ENCODE assay signal across 9 cellular contexts in genomic region chr17:5110816-5111215, GRCh38. TPM values are rescaled to one million over a fixed set of nuclear protein-coding genes. Genes with fewer than 3 reads are reported as not detected.
DNase-seq lines count a peak whose midpoint lies in the region; ATAC-seq, FAIRE-seq and TF ChIP-seq lines count a peak whose summit lies in the region.
"Had no signal": no experiment of that assay in that cellular context is flagged by ENCODE, and none has a peak within 500 bp of the region (broad histone marks: within the 10 kb centered on the region; RNA-seq: fewer than 3 reads in every experiment).

No MANE protein-coding gene starts in this region.

- H3K9ac ChIP-seq in HepG2 (ENCODE audit: insufficient read depth, low read depth, low read length) = peak overlapping the region; percentile 84

- in situ Hi-C loops in HepG2 (cut with HindIII; ENCODE audit: extremely low pct_ligation_motif_present, low pct_unique_long_range_greater_than_20kb) = no loop called here

- no peak for TF ChIP-seq CTCF in left ventricle myocardium inferior (IDR thresholded peaks at IDR 0.05; ENCODE audit: borderline replicate concordance)
- TF ChIP-seq CTCF in HepG2 (CRISPR knock-in tag; IDR thresholded peaks at IDR 0.05) = 0 out of 2 replicates have a peak, but pooled peaks have one; percentile 20
- TF ChIP-seq CTCF in vagina (IDR thresholded peaks at IDR 0.05) = no peak

- peaks cover 3% of the 10 kb centered on the region for H3K9me3 ChIP-seq in left ventricle myocardium inferior (replicated peaks)
- no peaks in the 10 kb centered on the region for H3K9me3 ChIP-seq in HepG2 (ENCODE audit: low read length)
- no peaks in the 10 kb centered on the region for H3K9me3 ChIP-seq in vagina

- 12% methylated on average over 8 of the region's 8 CpGs for WGBS in HepG2 (ENCODE audit: low lambda C conversion rate)

- DNase-seq in left ventricle myocardium inferior (no peak), left ventricle myocardium superior (no peak), HepG2 (ENCODE audit: low spot score) (peak; percentile 10), vagina (ENCODE audit: extremely low spot score in 2 of 2) (no peak), mucosa of gallbladder (ENCODE audit: low spot score) (no peak), midbrain (lab: John Stamatoyannopoulos, UW) (no peak)
- no peak for DNase-seq in activated naive CD4-positive, alpha-beta T cell treated with anti-CD3 and anti-CD28 coated beads, Interleukin-2, amount 50 U/mL, for 72 hours (ENCODE audit: low spot score in 2 of 2)

- H3K4me1 ChIP-seq in left ventricle myocardium inferior = peaks cover 26% of the 10 kb centered on the region
- H3K4me1 ChIP-seq in HepG2 (ENCODE audit: insufficient read depth, low read length) = peaks cover 29% of the 10 kb centered on the region
- peaks cover 23% of the 10 kb centered on the region for H3K4me1 ChIP-seq in vagina

- BruUV-seq in HepG2 (replicated peaks; lab: Mats Ljungman, UMichigan) = TSS peak; percentile 57

- H3K4me2 ChIP-seq in HepG2 (ENCODE audit: low read depth, low read length) = peak overlapping the region; percentile 88

- H3K9me3 Mint-ChIP-seq in activated naive CD4-positive, alpha-beta T cell treated with anti-CD3 and anti-CD28 coated beads, Interleukin-2, amount 50 U/mL, for 72 hours = peaks cover 0 to 25% of the 10 kb centered on the region in 2 donors

- H3K27ac ChIP-seq in left ventricle myocardium inferior (replicated peaks) = no peak overlapping the region
- peak overlapping the region; percentile 68 for H3K27ac ChIP-seq in HepG2 (ENCODE audit: extremely low read length, insufficient read depth, low read length)
- H3K27ac ChIP-seq in vagina = peak overlapping the region; percentile 76

- H4K20me1 ChIP-seq in HepG2 (ENCODE audit: insufficient read depth, low read length) = no peaks in the 10 kb centered on the region

- intact Hi-C loops in left ventricle myocardium inferior (cut with micrococcal nuclease) (no loop called here), left ventricle myocardium superior (cut with micrococcal nuclease) (no loop called here), HepG2 (cut with micrococcal nuclease; ENCODE audit: unreplicated experiment) (no loop called here), vagina (cut with DNase I) (no loop called here)

- H3K27ac Mint-ChIP-seq in activated naive CD4-positive, alpha-beta T cell treated with anti-CD3 and anti-CD28 coated beads, Interleukin-2, amount 50 U/mL, for 72 hours = peak overlapping the region; percentile 83 to 89

- H3K4me3 ChIP-seq in left ventricle myocardium inferior = peak overlapping the region; percentile 88
- peak overlapping the region; percentile 69 to 99 (median 96) for H3K4me3 ChIP-seq in HepG2 (replicated peaks in 1 of 3; ENCODE audit: insufficient read depth in 1 of 3, low read depth in 2 of 3, low read length in 3 of 3)
- H3K4me3 ChIP-seq in vagina = peak overlapping the region; percentile 75 to 84

- H3K36me3 ChIP-seq in left ventricle myocardium inferior (peaks cover 41% of the 10 kb centered on the region), HepG2 (replicated peaks in 1 of 2; ENCODE audit: control insufficient read depth in 1 of 2, insufficient read depth in 2 of 2, low read length in 2 of 2) (peaks cover 13 to 29% of the 10 kb centered on the region in 2 experiments), vagina (peaks cover 0 to 27% of the 10 kb centered on the region in 2 donors)

- ATAC-seq in left ventricle myocardium superior (no peak), HepG2 (peak; percentile 24; the same call in 1 of the 3 replicates), GM21526 (IDR thresholded peaks at IDR 0.05; ENCODE audit: low FRiP score, unreplicated experiment) (no peak)
- no peak for ATAC-seq in activated naive CD4-positive, alpha-beta T cell treated with anti-CD3 and anti-CD28 coated beads, Interleukin-2, amount 50 U/mL, for 72 hours

- TF ChIP-seq RAD21 in HepG2 (CRISPR knock-in tag; IDR thresholded peaks at IDR 0.05) = no peak

- POLR2A ChIA-PET in HepG2 (lab: Yijun Ruan, JAX) = interaction anchor here (0.7 to 2.3 kb wide), 3 partner anchors 8 to 171 kb away, joined by 3 to 6 read pairs (median 4); partner anchors contain the start of genes RNF167, SLC25A11 and SPAG7

- H3K36me3 Mint-ChIP-seq in activated naive CD4-positive, alpha-beta T cell treated with anti-CD3 and anti-CD28 coated beads, Interleukin-2, amount 50 U/mL, for 72 hours = peaks cover 72 to 84% of the 10 kb centered on the region in 2 donors

- TF ChIP-seq POLR2A in HepG2 (IDR thresholded peaks at IDR 0.05; ENCODE audit: insufficient read depth in 1 of 2, low read depth in 2 of 2, low read length in 2 of 2) = no peak
- no peak for TF ChIP-seq POLR2A in vagina (IDR thresholded peaks at IDR 0.05)

- CTCF ChIA-PET in HepG2 (lab: Yijun Ruan, JAX; ENCODE audit: low intra/inter-chr PET ratio, low total read pairs) = no interaction called here

- TF ChIP-seq EP300 in HepG2 (IDR thresholded peaks at IDR 0.05; ENCODE audit: low read depth in 2 of 2, low read length in 2 of 2) (no peak), HepG2 (CRISPR knock-in tag; IDR thresholded peaks at IDR 0.05; ENCODE audit: borderline replicate concordance) (no peak)

- H3K27me3 ChIP-seq in left ventricle myocardium inferior (ENCODE audit: low read depth) (peaks cover 17% of the 10 kb centered on the region), HepG2 (ENCODE audit: control insufficient read depth in 1 of 2, insufficient read depth in 2 of 2, low read length in 2 of 2) (no peaks in the 10 kb centered on the region), vagina (no peaks in the 10 kb centered on the region)

- peaks cover 13% of the 10 kb centered on the region for H3K79me2 ChIP-seq in HepG2 (ENCODE audit: insufficient read depth, low read length)

- FAIRE-seq in HepG2 (lab: Jason Lieb, UNC) = peak; percentile 67
- FAIRE-seq: endometrium had no signal

- H2AFZ ChIP-seq in HepG2 (ENCODE audit: low read length) = no peak overlapping the region

RNA-seq across cellular contexts. Expression of gene ZNF232, which starts 0.9 kb away (rescaled TPM):
- total RNA-seq in left ventricle myocardium inferior = 4.1 TPM
- 2.6 TPM for total RNA-seq in left ventricle myocardium superior
- 10 to 100 TPM; 15.5 to 19.2 TPM for total RNA-seq in activated naive CD4-positive, alpha-beta T cell treated with anti-CD3 and anti-CD28 coated beads, Interleukin-2, amount 50 U/mL, for 72 hours
- 28.7 and 35.4 TPM in 2 replicates for total RNA-seq in HepG2 (2016; rRNA removed; fragmentation: Illumina TruSeq; extraction: Trizol)
- total RNA-seq in HepG2 (2016; cell fraction: cytosol; rRNA removed; fragmentation: Illumina TruSeq; extraction: Trizol; ENCODE audit: low read depth) = 13.3 and 13.6 TPM in 2 replicates
- total RNA-seq in HepG2 (2016; cell fraction: insoluble cytoplasmic fraction; rRNA removed; fragmentation: Illumina TruSeq; extraction: Trizol) = 29.8 and 36.0 TPM in 2 replicates
- 26.1 and 26.5 TPM in 2 replicates for total RNA-seq in HepG2 (2016; cell fraction: membrane; rRNA removed; fragmentation: Illumina TruSeq; extraction: Trizol)
- total RNA-seq in HepG2 (2016; cell fraction: nucleus; rRNA removed; fragmentation: Illumina TruSeq; extraction: Trizol) = 22.6 and 26.3 TPM in 2 replicates
- polyA plus RNA-seq in HepG2 (2011; rRNA removed) = 7.8 and 9.2 TPM in 2 replicates
- polyA plus RNA-seq in HepG2 (2011; cell fraction: cytosol; rRNA removed) = 7.4 TPM in 2 replicates
- polyA plus RNA-seq in HepG2 (2011; cell fraction: nucleus; rRNA removed) = 9.1 and 10.7 TPM in 2 replicates
- polyA plus RNA-seq in HepG2 (2012) = 10.0 and 10.9 TPM in 2 replicates
- 8.9 and 10.2 TPM in 2 replicates for polyA plus RNA-seq in HepG2 (2016; cell fraction: cytosol; fragmentation: Illumina TruSeq; extraction: Trizol; ENCODE audit: low read depth)
- 28.1 and 28.6 TPM in 2 replicates for polyA plus RNA-seq in HepG2 (2016; cell fraction: insoluble cytoplasmic fraction; fragmentation: Illumina TruSeq; extraction: Trizol; ENCODE audit: low read depth)
- 15.0 and 17.3 TPM in 2 replicates for polyA plus RNA-seq in HepG2 (2016; cell fraction: membrane; fragmentation: Illumina TruSeq; extraction: Trizol; ENCODE audit: low read depth)
- 30.1 and 30.5 TPM in 2 replicates for polyA plus RNA-seq in HepG2 (2016; cell fraction: nucleus; fragmentation: Illumina TruSeq; extraction: Trizol; ENCODE audit: insufficient read depth, low read depth)
- polyA minus RNA-seq in HepG2 (2011; rRNA and poly(A)+ RNA removed; ENCODE audit: low replicate concordance) = 3.9 and 8.3 TPM in 2 replicates
- 2.6 and 6.2 TPM in 2 replicates for polyA minus RNA-seq in HepG2 (2011; cell fraction: cytosol; rRNA and poly(A)+ RNA removed)
- polyA minus RNA-seq in HepG2 (2011; cell fraction: nucleus; rRNA and poly(A)+ RNA removed) = 7.5 and 10.1 TPM in 2 replicates
- 4.9 TPM for total RNA-seq in vagina
- 9.6 TPM for total RNA-seq in mucosa of gallbladder

RNA-seq across cellular contexts. Expression of gene USP6, which starts 5.0 kb away (rescaled TPM):
- total RNA-seq in left ventricle myocardium inferior (0.05 TPM), left ventricle myocardium superior (0.15 TPM), HepG2 (2016; rRNA removed; fragmentation: Illumina TruSeq; extraction: Trizol) (0.04 TPM in 2 replicates), vagina (0.49 TPM), mucosa of gallbladder (0.09 TPM)
- under 1 TPM in 1 of 2 donors, not detected in 1; 0.18 TPM for total RNA-seq in activated naive CD4-positive, alpha-beta T cell treated with anti-CD3 and anti-CD28 coated beads, Interleukin-2, amount 50 U/mL, for 72 hours
- total RNA-seq in HepG2 (2016; cell fraction: cytosol; rRNA removed; fragmentation: Illumina TruSeq; extraction: Trizol; ENCODE audit: low read depth) = not detected in 2 replicates
- 0.04 TPM in 2 replicates for total RNA-seq in HepG2 (2016; cell fraction: insoluble cytoplasmic fraction; rRNA removed; fragmentation: Illumina TruSeq; extraction: Trizol)
- 0.03 TPM in 1 of 2 replicates, not detected in the other for total RNA-seq in HepG2 (2016; cell fraction: membrane; rRNA removed; fragmentation: Illumina TruSeq; extraction: Trizol)
- total RNA-seq in HepG2 (2016; cell fraction: nucleus; rRNA removed; fragmentation: Illumina TruSeq; extraction: Trizol) = not detected in 2 replicates
- not detected in 2 replicates for polyA plus RNA-seq in HepG2 (2011; rRNA removed)
- polyA plus RNA-seq in HepG2 (2011; cell fraction: cytosol; rRNA removed) = not detected in 2 replicates
- polyA plus RNA-seq in HepG2 (2011; cell fraction: nucleus; rRNA removed) = 0.03 TPM in 1 of 2 replicates, not detected in the other
- polyA plus RNA-seq in HepG2 (2012) = 0.07 and 0.09 TPM in 2 replicates
- polyA plus RNA-seq in HepG2 (2016; cell fraction: cytosol; fragmentation: Illumina TruSeq; extraction: Trizol; ENCODE audit: low read depth) = 0.01 TPM in 1 of 2 replicates, not detected in the other
- polyA plus RNA-seq in HepG2 (2016; cell fraction: insoluble cytoplasmic fraction; fragmentation: Illumina TruSeq; extraction: Trizol; ENCODE audit: low read depth) = 0.07 and 0.09 TPM in 2 replicates
- 0.02 and 0.05 TPM in 2 replicates for polyA plus RNA-seq in HepG2 (2016; cell fraction: membrane; fragmentation: Illumina TruSeq; extraction: Trizol; ENCODE audit: low read depth)
- polyA plus RNA-seq in HepG2 (2016; cell fraction: nucleus; fragmentation: Illumina TruSeq; extraction: Trizol; ENCODE audit: insufficient read depth, low read depth) = 0.13 and 0.14 TPM in 2 replicates
- 0.02 TPM in 1 of 2 replicates, not detected in the other for polyA minus RNA-seq in HepG2 (2011; rRNA and poly(A)+ RNA removed; ENCODE audit: low replicate concordance)
- polyA minus RNA-seq in HepG2 (2011; cell fraction: cytosol; rRNA and poly(A)+ RNA removed) = not detected in 2 replicates
- polyA minus RNA-seq in HepG2 (2011; cell fraction: nucleus; rRNA and poly(A)+ RNA removed) = not detected in 2 replicates

RNA-seq across cellular contexts. Expression of gene ZFP3, which starts 32.5 kb away (rescaled TPM):
- total RNA-seq in left ventricle myocardium inferior (11.0 TPM), left ventricle myocardium superior (11.1 TPM), HepG2 (2016; rRNA removed; fragmentation: Illumina TruSeq; extraction: Trizol) (not detected in 2 replicates), vagina (3.4 TPM), mucosa of gallbladder (8.7 TPM)
- 1 to 10 TPM in 1 of 2 donors, under 1 TPM in 1; 0.73 to 1.7 TPM for total RNA-seq in activated naive CD4-positive, alpha-beta T cell treated with anti-CD3 and anti-CD28 coated beads, Interleukin-2, amount 50 U/mL, for 72 hours
- not detected in 2 replicates for total RNA-seq in HepG2 (2016; cell fraction: cytosol; rRNA removed; fragmentation: Illumina TruSeq; extraction: Trizol; ENCODE audit: low read depth)
- total RNA-seq in HepG2 (2016; cell fraction: insoluble cytoplasmic fraction; rRNA removed; fragmentation: Illumina TruSeq; extraction: Trizol) = not detected in 2 replicates
- total RNA-seq in HepG2 (2016; cell fraction: membrane; rRNA removed; fragmentation: Illumina TruSeq; extraction: Trizol) = not detected in 2 replicates
- not detected in 2 replicates for total RNA-seq in HepG2 (2016; cell fraction: nucleus; rRNA removed; fragmentation: Illumina TruSeq; extraction: Trizol)
- not detected in 2 replicates for polyA plus RNA-seq in HepG2 (2011; rRNA removed)
- not detected in 2 replicates for polyA plus RNA-seq in HepG2 (2011; cell fraction: cytosol; rRNA removed)
- not detected in 2 replicates for polyA plus RNA-seq in HepG2 (2011; cell fraction: nucleus; rRNA removed)
- not detected in 2 replicates for polyA plus RNA-seq in HepG2 (2012)
- not detected in 2 replicates for polyA plus RNA-seq in HepG2 (2016; cell fraction: cytosol; fragmentation: Illumina TruSeq; extraction: Trizol; ENCODE audit: low read depth)
- polyA plus RNA-seq in HepG2 (2016; cell fraction: insoluble cytoplasmic fraction; fragmentation: Illumina TruSeq; extraction: Trizol; ENCODE audit: low read depth) = not detected in 2 replicates
- not detected in 2 replicates for polyA plus RNA-seq in HepG2 (2016; cell fraction: membrane; fragmentation: Illumina TruSeq; extraction: Trizol; ENCODE audit: low read depth)
- polyA plus RNA-seq in HepG2 (2016; cell fraction: nucleus; fragmentation: Illumina TruSeq; extraction: Trizol; ENCODE audit: insufficient read depth, low read depth) = not detected in 2 replicates
- polyA minus RNA-seq in HepG2 (2011; rRNA and poly(A)+ RNA removed; ENCODE audit: low replicate concordance) = not detected in 2 replicates
- polyA minus RNA-seq in HepG2 (2011; cell fraction: cytosol; rRNA and poly(A)+ RNA removed) = not detected in 2 replicates
- not detected in 2 replicates for polyA minus RNA-seq in HepG2 (2011; cell fraction: nucleus; rRNA and poly(A)+ RNA removed)
